In the genomic region with DNA sequence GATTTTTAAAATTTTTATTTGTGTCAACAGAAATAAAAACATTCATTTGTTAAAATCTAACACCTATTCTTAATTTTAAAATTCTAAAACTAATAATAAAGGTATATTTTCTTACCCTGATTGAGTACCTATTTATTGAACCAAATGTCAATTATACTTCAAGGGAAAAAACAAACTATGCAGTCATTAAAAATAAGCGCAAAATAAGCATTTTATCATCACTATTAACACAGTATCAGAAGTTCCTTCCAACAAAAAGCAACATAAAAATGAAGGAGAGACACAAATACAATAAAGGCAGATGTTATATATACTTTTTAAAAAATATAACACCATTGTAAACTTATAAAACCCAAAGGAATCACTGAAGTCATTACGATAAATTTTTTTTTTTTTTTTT, we compare ENCODE assay signal across 24 cellular contexts. TPM values are rescaled to one million over a fixed set of nuclear protein-coding genes. Genes with fewer than 3 reads are reported as not detected.
DNase-seq lines count a peak whose midpoint lies in the region; ATAC-seq, FAIRE-seq and TF ChIP-seq lines count a peak whose summit lies in the region.
"Had no signal": no experiment of that assay in that cellular context is flagged by ENCODE, and none has a peak within 500 bp of the region (broad histone marks: within the 10 kb centered on the region; RNA-seq: fewer than 3 reads in every experiment).

No MANE protein-coding gene starts in this region.

- H3K36me3 ChIP-seq in HepG2 (replicated peaks in 1 of 2; ENCODE audit: control insufficient read depth in 1 of 2, insufficient read depth in 2 of 2, low read length in 2 of 2) (no peaks in the 10 kb centered on the region), right lobe of liver (peaks cover 0 to 16% (median 2%) of the 10 kb centered on the region in 4 donors), K562 (ENCODE audit: control insufficient read depth, insufficient read depth, low read length) (no peaks in the 10 kb centered on the region)
- H3K36me3 ChIP-seq: BLaER1 had no signal

- no peak for TF ChIP-seq EP300 in HepG2 (IDR thresholded peaks at IDR 0.05; ENCODE audit: low read depth in 2 of 2, low read length in 2 of 2)
- no peak for TF ChIP-seq EP300 in HepG2 (CRISPR knock-in tag; IDR thresholded peaks at IDR 0.05; ENCODE audit: borderline replicate concordance)
- no peak for TF ChIP-seq EP300 in K562 (IDR thresholded peaks at IDR 0.05; ENCODE audit: low read length)

- no peak overlapping the region for H3K4me3 ChIP-seq in HepG2 (replicated peaks in 1 of 3; ENCODE audit: insufficient read depth in 1 of 3, low read depth in 2 of 3, low read length in 3 of 3)
- H3K4me3 ChIP-seq in right lobe of liver = no peak overlapping the region
- no peak overlapping the region for H3K4me3 ChIP-seq in K562
- H3K4me3 ChIP-seq: BLaER1, GM12878, GM23338 had no signal

- H3K4me2 ChIP-seq in HepG2 (ENCODE audit: low read depth, low read length) (no peak overlapping the region), K562 (ENCODE audit: insufficient read depth, low read length) (no peak overlapping the region)
- H3K4me2 ChIP-seq: BLaER1, GM23338 had no signal

- in situ Hi-C loops in HepG2 (cut with HindIII; ENCODE audit: extremely low pct_ligation_motif_present, low pct_unique_long_range_greater_than_20kb) (no loop called here), K562 (cut with MboI) (no loop called here)

- H3K9me3 ChIP-seq in HepG2 (ENCODE audit: low read length) = no peaks in the 10 kb centered on the region
- no peaks in the 10 kb centered on the region for H3K9me3 ChIP-seq in right lobe of liver
- H3K9me3 ChIP-seq in K562 (replicated peaks; ENCODE audit: control insufficient read depth, insufficient read depth, low read depth, low read length) = no peaks in the 10 kb centered on the region
- H3K9me3 ChIP-seq: BLaER1, Caco-2 had no signal

- H3K79me2 ChIP-seq in HepG2 (ENCODE audit: insufficient read depth, low read length) = no peaks in the 10 kb centered on the region
- H3K79me2 ChIP-seq in K562 (ENCODE audit: control insufficient read depth, insufficient read depth, low read length) = no peaks in the 10 kb centered on the region

- no peak for ATAC-seq in HepG2
- ATAC-seq in right lobe of liver = no peak
- no peak for ATAC-seq in K562
- no peak for ATAC-seq in activated CD8-positive, alpha-beta T cell treated with anti-CD3 and anti-CD28 coated beads for 36 hours
- ATAC-seq: CD8-positive, alpha-beta T cell; GM12878; GM23338; HCT116 had no signal

- no peaks in the 10 kb centered on the region for H3K4me1 Mint-ChIP-seq in activated CD8-positive, alpha-beta T cell treated with anti-CD3 and anti-CD28 coated beads for 36 hours (ENCODE audit: low read depth)
- H3K4me1 Mint-ChIP-seq: B cell; CD4-positive, CD25-positive, alpha-beta regulatory T cell; GM23338 had no signal

- H3K4me1 ChIP-seq in HepG2 (ENCODE audit: insufficient read depth, low read length) (no peaks in the 10 kb centered on the region), right lobe of liver (no peaks in the 10 kb centered on the region), K562 (replicated peaks in 1 of 2; ENCODE audit: control insufficient read depth in 2 of 2, insufficient read depth in 2 of 2, low read length in 2 of 2) (peaks cover 8 to 23% of the 10 kb centered on the region in 2 experiments; a peak in 4 of 5 replicates)
- H3K4me1 ChIP-seq: BLaER1, Caco-2 had no signal

- no peaks in the 10 kb centered on the region for H3K9me1 ChIP-seq in K562 (ENCODE audit: control insufficient read depth, insufficient read depth, low read length)

- POLR2A ChIA-PET in HepG2 (lab: Yijun Ruan, JAX) = no interaction called here
- POLR2A ChIA-PET in K562 (lab: Yijun Ruan, JAX) = no interaction called here
- POLR2A ChIA-PET in activated CD8-positive, alpha-beta T cell treated with anti-CD3 and anti-CD28 coated beads for 36 hours (lab: Charles Lee) = no interaction called here

- BruUV-seq in HepG2 (replicated peaks; lab: Mats Ljungman, UMichigan) = no TSS peak
- BruUV-seq in K562 (replicated peaks; lab: Mats Ljungman, UMichigan) = no TSS peak

- H3K27ac ChIP-seq in HepG2 (ENCODE audit: extremely low read length, insufficient read depth, low read length) (no peak overlapping the region), right lobe of liver (no peak overlapping the region), K562 (ENCODE audit: extremely low read depth, low read depth, low read length) (no peak overlapping the region)
- H3K27ac ChIP-seq: 22Rv1, BLaER1, C4-2B had no signal

- no peaks in the 10 kb centered on the region for H3K9me3 Mint-ChIP-seq in activated CD8-positive, alpha-beta T cell treated with anti-CD3 and anti-CD28 coated beads for 36 hours
- H3K9me3 Mint-ChIP-seq: CD4-positive, CD25-positive, alpha-beta regulatory T cell; CD8-positive, alpha-beta T cell; GM23338; H9 had no signal

- H3K27me3 ChIP-seq in HepG2 (ENCODE audit: control insufficient read depth in 1 of 2, insufficient read depth in 2 of 2, low read length in 2 of 2) = no peaks in the 10 kb centered on the region
- no peaks in the 10 kb centered on the region for H3K27me3 ChIP-seq in right lobe of liver
- H3K27me3 ChIP-seq in K562 (ENCODE audit: control insufficient read depth in 2 of 2, insufficient read depth in 2 of 2, low read length in 2 of 2) = no peaks in the 10 kb centered on the region
- H3K27me3 ChIP-seq: BLaER1 had no signal

- TF ChIP-seq CTCF in HepG2 (CRISPR knock-in tag; IDR thresholded peaks at IDR 0.05) (no peak), right lobe of liver (IDR thresholded peaks at IDR 0.05) (no peak), K562 (IDR thresholded peaks at IDR 0.05 in 2 of 3, conservative IDR thresholded peaks at IDR 0.05 in 1 of 3; ENCODE audit: insufficient read depth in 2 of 3, low read depth in 1 of 3, low read length in 3 of 3) (no peak)
- TF ChIP-seq CTCF in activated CD8-positive, alpha-beta T cell treated with anti-CD3 and anti-CD28 coated beads for 36 hours (IDR thresholded peaks at IDR 0.05) = no peak

- intact Hi-C loops in HepG2 (cut with micrococcal nuclease; ENCODE audit: unreplicated experiment) = no loop called here
- intact Hi-C loops in right lobe of liver (cut with DNase I) = no loop called here
- intact Hi-C loops in K562 (cut with micrococcal nuclease) = no loop called here
- intact Hi-C loops in activated CD8-positive, alpha-beta T cell treated with anti-CD3 and anti-CD28 coated beads for 36 hours (cut with micrococcal nuclease) = no loop called here

- TF ChIP-seq POLR2A in HepG2 (IDR thresholded peaks at IDR 0.05; ENCODE audit: insufficient read depth in 1 of 2, low read depth in 2 of 2, low read length in 2 of 2) = no peak
- TF ChIP-seq POLR2A in right lobe of liver (IDR thresholded peaks at IDR 0.05) = no peak
- no peak for TF ChIP-seq POLR2A in K562 (conservative IDR thresholded peaks at IDR 0.05)

- DNase-seq in HepG2 (ENCODE audit: low spot score) (no peak), right lobe of liver (no peak), K562 (ENCODE audit: extremely low read depth in 1 of 4, low spot score in 3 of 4) (no peak), SHP77 (lab: John Stamatoyannopoulos, UW) (no peak), NCI-H510A treated with DMSO at 0.1 percent for 48 hours (lab: John Stamatoyannopoulos, UW) (no peak), kidney tubule cell (ENCODE audit: low spot score) (no peak)
- DNase-seq in activated CD8-positive, alpha-beta T cell treated with anti-CD3 and anti-CD28 coated beads for 36 hours = no peak
- DNase-seq: Caco-2; CD4-positive, CD25-positive, alpha-beta regulatory T cell; CD8-positive, alpha-beta T cell; DMS153; DND-41; GDM1; H9 had no signal

- TF ChIP-seq RAD21 in HepG2 (CRISPR knock-in tag; IDR thresholded peaks at IDR 0.05) (no peak), K562 (CRISPR knock-in tag; conservative IDR thresholded peaks at IDR 0.05 in 1 of 2, IDR thresholded peaks at IDR 0.05 in 1 of 2) (no peak)

- H3K9ac ChIP-seq in HepG2 (ENCODE audit: insufficient read depth, low read depth, low read length) = no peak overlapping the region
- no peak overlapping the region for H3K9ac ChIP-seq in K562 (ENCODE audit: insufficient read depth in 1 of 2, low read depth in 2 of 2, low read length in 2 of 2)
- H3K9ac ChIP-seq: BLaER1 had no signal

- no peak overlapping the region for H3K4me3 Mint-ChIP-seq in activated CD8-positive, alpha-beta T cell treated with anti-CD3 and anti-CD28 coated beads for 36 hours
- H3K4me3 Mint-ChIP-seq: B cell; CD4-positive, CD25-positive, alpha-beta regulatory T cell; CD8-positive, alpha-beta T cell; GM23338; H9 had no signal

- no peaks in the 10 kb centered on the region for H3K27me3 Mint-ChIP-seq in activated CD8-positive, alpha-beta T cell treated with anti-CD3 and anti-CD28 coated beads for 36 hours
- H3K27me3 Mint-ChIP-seq: B cell; CD4-positive, CD25-positive, alpha-beta regulatory T cell had no signal

- no peak overlapping the region for H3K27ac Mint-ChIP-seq in activated CD8-positive, alpha-beta T cell treated with anti-CD3 and anti-CD28 coated beads for 36 hours
- H3K27ac Mint-ChIP-seq: B cell; CD4-positive, CD25-positive, alpha-beta regulatory T cell; CD8-positive, alpha-beta T cell; GM23338; H9 had no signal

- H2AFZ ChIP-seq in HepG2 (ENCODE audit: low read length) (no peak overlapping the region), K562 (ENCODE audit: low read depth, low read length) (no peak overlapping the region)
- H2AFZ ChIP-seq: GM23338 had no signal

- no peak for FAIRE-seq in HepG2 (lab: Jason Lieb, UNC)
- no peak for FAIRE-seq in K562 (lab: Jason Lieb, UNC)
- peak; percentile 56 for FAIRE-seq in islet of Langerhans (lab: Jason Lieb, UNC)
- FAIRE-seq: A204.1, GM12878, GM19239 had no signal

- WGBS in HepG2 (ENCODE audit: low lambda C conversion rate) = 96% methylated on average over 2 of the region's 2 CpGs
- 91% methylated on average over 2 of the region's 2 CpGs for WGBS in right lobe of liver (ENCODE audit: insufficient coverage, low coverage, low lambda C conversion rate, missing lambda C conversion rate)
- 94% methylated on average over 2 of the region's 2 CpGs for WGBS in K562 (ENCODE audit: insufficient coverage, low coverage, missing lambda C conversion rate)

- peaks cover 8% of the 10 kb centered on the region for H3K36me3 Mint-ChIP-seq in activated CD8-positive, alpha-beta T cell treated with anti-CD3 and anti-CD28 coated beads for 36 hours (ENCODE audit: low read depth)

- CTCF ChIA-PET in HepG2 (lab: Yijun Ruan, JAX; ENCODE audit: low intra/inter-chr PET ratio, low total read pairs) = no interaction called here
- CTCF ChIA-PET in K562 (lab: Yijun Ruan, JAX; ENCODE audit: low intra/inter-chr PET ratio) = no interaction called here
- CTCF ChIA-PET in activated CD8-positive, alpha-beta T cell treated with anti-CD3 and anti-CD28 coated beads for 36 hours (lab: Charles Lee) = no interaction called here

- H4K20me1 ChIP-seq in HepG2 (ENCODE audit: insufficient read depth, low read length) (no peaks in the 10 kb centered on the region), K562 (replicated peaks; ENCODE audit: control insufficient read depth, insufficient read depth, low read length) (0 out of 2 replicates have a peak, but pooled peaks cover 6% of the 10 kb centered on the region)
- H4K20me1 ChIP-seq: BLaER1 had no signal

RNA-seq across cellular contexts. Expression of gene ZHX3, which starts 52.7 kb away (rescaled TPM):
- total RNA-seq in HepG2 (2016; rRNA removed; fragmentation: Illumina TruSeq; extraction: Trizol) (11.7 and 13.0 TPM in 2 replicates), right lobe of liver (10 to 100 TPM; 17.6 to 47.4 (median 26.2) TPM), K562 (2014; rRNA removed) (3.7 and 6.0 TPM in 2 replicates), K562 (2014; rRNA removed; fragmentation: Illumina TruSeq; extraction: Trizol) (6.9 and 7.1 TPM in 2 replicates), K562 (2015; rRNA removed; fragmentation: Illumina TruSeq; extraction: Trizol) (5.5 and 6.1 TPM in 2 replicates), K562 (2021) (14.6 and 14.8 TPM in 2 replicates)
- total RNA-seq in HepG2 (2016; cell fraction: cytosol; rRNA removed; fragmentation: Illumina TruSeq; extraction: Trizol; ENCODE audit: low read depth) = 7.8 and 8.9 TPM in 2 replicates
- total RNA-seq in HepG2 (2016; cell fraction: insoluble cytoplasmic fraction; rRNA removed; fragmentation: Illumina TruSeq; extraction: Trizol) = 11.9 and 13.9 TPM in 2 replicates
- total RNA-seq in HepG2 (2016; cell fraction: membrane; rRNA removed; fragmentation: Illumina TruSeq; extraction: Trizol) = 9.7 and 11.7 TPM in 2 replicates
- 13.8 and 17.1 TPM in 2 replicates for total RNA-seq in HepG2 (2016; cell fraction: nucleus; rRNA removed; fragmentation: Illumina TruSeq; extraction: Trizol)
- polyA plus RNA-seq in HepG2 (2011; rRNA removed) (8.1 and 8.4 TPM in 2 replicates), K562 (2011; rRNA removed) (4.9 and 5.7 TPM in 2 replicates), K562 (2014; fragmentation: Illumina TruSeq; extraction: Trizol) (7.4 and 7.9 TPM in 2 replicates), K562 (2014; fragmentation: Nextera tagmentation; extraction: Ambion mirVana) (1 to 10 TPM in 1 of 2 experiments, under 1 TPM in 1; 0.80 to 1.4 TPM), K562 (2014; rRNA removed) (3.5 and 4.6 TPM in 2 replicates)
- polyA plus RNA-seq in HepG2 (2011; cell fraction: cytosol; rRNA removed) = 3.7 and 3.9 TPM in 2 replicates
- 9.0 and 9.8 TPM in 2 replicates for polyA plus RNA-seq in HepG2 (2011; cell fraction: nucleus; rRNA removed)
- 8.2 and 8.7 TPM in 2 replicates for polyA plus RNA-seq in HepG2 (2012)
- polyA plus RNA-seq in HepG2 (2016; cell fraction: cytosol; fragmentation: Illumina TruSeq; extraction: Trizol; ENCODE audit: low read depth) = 8.5 and 10.7 TPM in 2 replicates
- polyA plus RNA-seq in HepG2 (2016; cell fraction: insoluble cytoplasmic fraction; fragmentation: Illumina TruSeq; extraction: Trizol; ENCODE audit: low read depth) = 11.8 and 13.5 TPM in 2 replicates
- polyA plus RNA-seq in HepG2 (2016; cell fraction: membrane; fragmentation: Illumina TruSeq; extraction: Trizol; ENCODE audit: low read depth) = 8.4 and 11.6 TPM in 2 replicates
- polyA plus RNA-seq in HepG2 (2016; cell fraction: nucleus; fragmentation: Illumina TruSeq; extraction: Trizol; ENCODE audit: insufficient read depth, low read depth) = 15.2 and 17.6 TPM in 2 replicates
- polyA minus RNA-seq in HepG2 (2011; rRNA and poly(A)+ RNA removed; ENCODE audit: low replicate concordance) = 14.5 and 16.9 TPM in 2 replicates
- 4.8 and 7.9 TPM in 2 replicates for polyA minus RNA-seq in HepG2 (2011; cell fraction: cytosol; rRNA and poly(A)+ RNA removed)
- polyA minus RNA-seq in HepG2 (2011; cell fraction: nucleus; rRNA and poly(A)+ RNA removed) = 8.8 and 10.6 TPM in 2 replicates
- 11.4 and 16.1 TPM in 2 replicates for total RNA-seq in K562 (2011; cell fraction: chromatin; rRNA removed; ENCODE audit: low replicate concordance)
- 5.2 and 6.6 TPM in 2 replicates for total RNA-seq in K562 (2011; cell fraction: nucleolus; rRNA removed)
- total RNA-seq in K562 (2011; cell fraction: nucleoplasm; rRNA removed) = 9.6 and 10.9 TPM in 2 replicates
- 4.1 and 4.4 TPM in 2 replicates for polyA plus RNA-seq in K562 (2011; cell fraction: cytosol; rRNA removed)
- polyA plus RNA-seq in K562 (2011; cell fraction: nucleus; rRNA removed) = 5.9 and 6.0 TPM in 2 replicates
- 4.7 and 4.8 TPM in 2 replicates for polyA plus RNA-seq in K562 (2012)
- polyA minus RNA-seq in K562 (2011; rRNA and poly(A)+ RNA removed) = 9.0 and 10.6 TPM in 2 replicates
- polyA minus RNA-seq in K562 (2011; cell fraction: cytosol; rRNA and poly(A)+ RNA removed) = 4.0 and 5.6 TPM in 2 replicates
- 4.0 and 6.7 TPM in 2 replicates for polyA minus RNA-seq in K562 (2011; cell fraction: nucleus; rRNA and poly(A)+ RNA removed)
- 10 to 100 TPM; 14.1 to 14.2 TPM for total RNA-seq in activated CD8-positive, alpha-beta T cell treated with anti-CD3 and anti-CD28 coated beads for 36 hours

Comparison
In these comparisons a context has a peak if more than half of its experiments do, and no peak if none do; other contexts are left out.
1. Of the 241 proteins assayed by ChIP-seq in both HepG2 and K562: peak only in HepG2: MAFF and MAFK; only in K562: MAFG; in both: none; in neither: 238.